In genomic region chr3:123561188-123561587, GRCh38 we compare ENCODE assay signal across 27 cellular contexts.
"Had no signal": no experiment of that assay in that cellular context is flagged by ENCODE, and none has a peak within 500 bp of the region (broad histone marks: within the 10 kb centered on the region; RNA-seq: fewer than 3 reads in every experiment).

No MANE protein-coding gene starts in this region.

- H3K9me3 ChIP-seq: ovary, psoas muscle, right lobe of liver, sigmoid colon, stomach, thoracic aorta, thyroid gland, tibial nerve, upper lobe of left lung, vagina had no signal

- H3K27me3 ChIP-seq: neural progenitor cell, ovary, right lobe of liver, sigmoid colon, stomach, thyroid gland, tibial nerve, upper lobe of left lung, vagina had no signal

- ATAC-seq: psoas muscle; right cardiac atrium; right lobe of liver; stimulated activated effector memory CD8-positive, alpha-beta T cell treated with anti-CD3 and anti-CD28 coated beads, Interleukin-12 subunit alpha, Interleukin-12 subunit beta, amount 100 ng/mL, for 72 hours; stimulated activated naive B cell treated with anti-CD40 and anti-IgM and Interleukin-4, amounts not matched to agents 10 μg/mL and 1 μg/mL and 100 μg/mL, for 72 hours had no signal

- H3K27me3 Mint-ChIP-seq: progenitor cell of endocrine pancreas; stimulated activated naive B cell treated with anti-CD40 and anti-IgM and Interleukin-4, amounts not matched to agents 10 μg/mL and 1 μg/mL and 100 μg/mL, for 72 hours; stimulated activated naive CD8-positive, alpha-beta T cell treated with anti-CD3 and anti-CD28 coated beads, Interleukin-15, Interleukin-2, amounts not matched to agents 100 ng/mL and 50 ng/mL, for 24 hours had no signal

- H3K79me2 ChIP-seq: parathyroid adenoma had no signal

- H3K36me3 ChIP-seq: neural progenitor cell, ovary, thoracic aorta, thyroid gland, vagina had no signal

- H3K4me3 ChIP-seq: neural progenitor cell, ovary, psoas muscle, right lobe of liver, sigmoid colon, stomach, thoracic aorta, thyroid gland, tibial nerve, upper lobe of left lung, vagina had no signal

- H3K27ac Mint-ChIP-seq: nephron; neural progenitor cell; progenitor cell of endocrine pancreas; stimulated activated effector memory CD8-positive, alpha-beta T cell treated with anti-CD3 and anti-CD28 coated beads, Interleukin-12 subunit alpha, Interleukin-12 subunit beta, amount 100 ng/mL, for 72 hours; stimulated activated naive CD8-positive, alpha-beta T cell treated with anti-CD3 and anti-CD28 coated beads, Interleukin-15, Interleukin-2, amounts not matched to agents 100 ng/mL and 50 ng/mL, for 24 hours had no signal

- H3K4me2 ChIP-seq: neural progenitor cell had no signal

- H3K27ac ChIP-seq: neural progenitor cell, ovary, parathyroid adenoma, psoas muscle, right lobe of liver, sigmoid colon, stomach, thoracic aorta, thyroid gland, tibial nerve, upper lobe of left lung, vagina had no signal

- H3K4me1 Mint-ChIP-seq: nephron, neural progenitor cell had no signal

- H3K9me3 Mint-ChIP-seq: stimulated activated effector memory CD8-positive, alpha-beta T cell treated with anti-CD3 and anti-CD28 coated beads, Interleukin-12 subunit alpha, Interleukin-12 subunit beta, amount 100 ng/mL, for 72 hours; stimulated activated naive B cell treated with anti-CD40 and anti-IgM and Interleukin-4, amounts not matched to agents 10 μg/mL and 1 μg/mL and 100 μg/mL, for 72 hours; stimulated activated naive CD8-positive, alpha-beta T cell treated with anti-CD3 and anti-CD28 coated beads, Interleukin-15, Interleukin-2, amounts not matched to agents 100 ng/mL and 50 ng/mL, for 24 hours had no signal

- H2AFZ ChIP-seq: neural progenitor cell, parathyroid adenoma had no signal

- H3K4me1 ChIP-seq: neural progenitor cell, parathyroid adenoma, right lobe of liver, thyroid gland, upper lobe of left lung, vagina had no signal

- H3K36me3 Mint-ChIP-seq: stimulated activated effector memory CD8-positive, alpha-beta T cell treated with anti-CD3 and anti-CD28 coated beads, Interleukin-12 subunit alpha, Interleukin-12 subunit beta, amount 100 ng/mL, for 72 hours had no signal

- H3K4me3 Mint-ChIP-seq: nephron; neural progenitor cell; stimulated activated effector memory CD8-positive, alpha-beta T cell treated with anti-CD3 and anti-CD28 coated beads, Interleukin-12 subunit alpha, Interleukin-12 subunit beta, amount 100 ng/mL, for 72 hours; stimulated activated naive B cell treated with anti-CD40 and anti-IgM and Interleukin-4, amounts not matched to agents 10 μg/mL and 1 μg/mL and 100 μg/mL, for 72 hours; stimulated activated naive CD8-positive, alpha-beta T cell treated with anti-CD3 and anti-CD28 coated beads, Interleukin-15, Interleukin-2, amounts not matched to agents 100 ng/mL and 50 ng/mL, for 24 hours had no signal

- H3K9ac ChIP-seq: neural progenitor cell, parathyroid adenoma had no signal

- DNase-seq: occipital lobe; ovary; posterior cingulate gyrus; psoas muscle; right cardiac atrium; right lobe of liver; sigmoid colon; small intestine; stimulated activated CD4-positive, alpha-beta T cell treated with anti-CD3 and anti-CD28 coated beads, Interleukin-15, amount 100 ng/mL, for 24 hours; stimulated activated CD4-positive, alpha-beta T cell treated with anti-CD3 and anti-CD28 coated beads, Interleukin-2, amount 100 ng/mL, for 24 hours; stimulated activated CD4-positive, alpha-beta T cell treated with anti-CD3 and anti-CD28 coated beads, Interleukin-2, amount 100 ng/mL, for 48 hours; stimulated activated CD4-positive, alpha-beta T cell treated with anti-CD3 and anti-CD28 coated beads, Interleukin-4, amount 100 ng/mL, for 24 hours; stimulated activated naive B cell treated with anti-CD40 and anti-IgM and Interleukin-4, amounts not matched to agents 10 μg/mL and 1 μg/mL and 100 μg/mL, for 72 hours; stimulated activated naive CD4-positive, alpha-beta T cell treated with Interleukin-2 at 50 U/mL for 16 hours; stomach; thyroid gland; trophoblast cell; upper lobe of left lung had no signal
